Comparison of ENCODE assay signal across 19 cellular contexts in the genomic region with DNA sequence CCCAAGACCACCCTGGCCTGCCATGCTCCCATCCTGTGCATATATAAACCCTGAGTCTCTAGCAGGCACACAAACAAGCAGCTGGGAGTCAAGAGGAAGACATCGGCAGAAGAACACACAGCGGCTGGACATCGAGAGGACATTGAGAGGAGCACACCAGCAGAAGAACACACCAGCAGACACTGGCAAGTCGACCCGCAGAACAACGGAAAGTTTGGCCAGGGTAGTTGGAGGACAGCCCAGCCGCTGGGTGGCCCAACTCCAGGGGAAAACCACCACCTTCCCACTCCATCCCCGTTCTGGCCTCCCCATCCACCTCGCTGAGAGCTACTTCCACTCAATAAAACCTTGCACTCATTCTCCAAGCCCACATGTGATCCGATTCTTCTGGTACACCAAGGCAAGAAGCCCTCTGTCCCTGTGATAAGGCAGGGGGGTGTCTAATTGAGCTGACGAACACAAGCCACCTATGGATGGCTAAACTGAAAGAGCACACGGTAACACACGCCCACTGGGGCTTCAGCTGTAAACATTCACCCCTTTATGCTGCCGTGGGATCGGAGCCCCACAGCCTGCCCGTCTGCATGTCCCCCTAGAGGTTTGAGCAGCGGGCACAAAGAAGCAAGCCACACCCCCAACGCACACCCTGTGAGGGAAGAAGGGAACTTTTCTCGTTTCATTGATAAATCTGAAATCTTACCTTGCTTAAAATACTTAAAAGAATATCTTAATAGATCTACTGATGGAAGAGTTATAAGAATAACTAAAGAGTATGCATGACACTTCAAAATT. TPM values are rescaled to one million over a fixed set of nuclear protein-coding genes. Genes with fewer than 3 reads are reported as not detected.
DNase-seq lines count a peak whose midpoint lies in the region; ATAC-seq and TF ChIP-seq lines count a peak whose summit lies in the region.
"Had no signal": no experiment of that assay in that cellular context is flagged by ENCODE, and none has a peak within 500 bp of the region (broad histone marks: within the 10 kb centered on the region; RNA-seq: fewer than 3 reads in every experiment).

No MANE protein-coding gene starts in this region.

- no peak for DNase-seq in CD8-positive, alpha-beta T cell
- DNase-seq in NCI-H82 treated with DMSO at 0.1 percent for 48 hours (lab: John Stamatoyannopoulos, UW; ENCODE audit: unreplicated experiment) (peak; percentile 50), progenitor cell of endocrine pancreas (ENCODE audit: low spot score, unreplicated experiment) (no peak), NCI-H2171 (lab: John Stamatoyannopoulos, UW) (no peak)
- no peak for DNase-seq in effector CD4-positive, alpha-beta T cell
- no peak for DNase-seq in activated CD8-positive, alpha-beta memory T cell treated with anti-CD3 and anti-CD28 coated beads, Interleukin-2, amount 50 U/mL, for 4 hours
- DNase-seq: ACHN; C1 segment of cervical spinal cord; DMS79; Kasumi-1; MG63; NCI-H1048; NCI-H1436 treated with DMSO at 0.1 percent for 48 hours; NCI-H2081 treated with DMSO at 0.1 percent for 48 hours; NK-92 treated with Interleukin-12 subunit alpha and Interleukin-12 subunit beta, amount 100 ng/mL, for 24 hours; Peyer's patch had no signal

- H3K9me3 Mint-ChIP-seq in CD8-positive, alpha-beta T cell: no peaks in the 10 kb centered on the region
- no peaks in the 10 kb centered on the region for H3K9me3 Mint-ChIP-seq in progenitor cell of endocrine pancreas (ENCODE audit: low read depth)

- peaks cover 5% of the 10 kb centered on the region for H3K4me1 Mint-ChIP-seq in CD8-positive, alpha-beta T cell (ENCODE audit: low read depth)
- peaks cover 9% of the 10 kb centered on the region for H3K4me1 Mint-ChIP-seq in progenitor cell of endocrine pancreas (ENCODE audit: low read depth)

- ATAC-seq in CD8-positive, alpha-beta T cell: no peak

- no peak overlapping the region for H3K27ac ChIP-seq in CD8-positive, alpha-beta T cell (ENCODE audit: low read depth, low read length)
- H3K27ac ChIP-seq: Peyer's patch, SK-N-MC had no signal

- intact Hi-C loops in CD8-positive, alpha-beta T cell (cut with DNase I, micrococcal nuclease): no loop called here

- H3K27me3 ChIP-seq in CD8-positive, alpha-beta T cell (ENCODE audit: insufficient read depth, low read length): no peaks in the 10 kb centered on the region
- H3K27me3 ChIP-seq: MG63, Peyer's patch had no signal

- TF ChIP-seq CTCF in CD8-positive, alpha-beta T cell (IDR thresholded peaks at IDR 0.05): no peak
- no peak for TF ChIP-seq CTCF in progenitor cell of endocrine pancreas (IDR thresholded peaks at IDR 0.05; ENCODE audit: unreplicated experiment)

- H3K4me1 ChIP-seq in CD8-positive, alpha-beta T cell (ENCODE audit: insufficient read depth, low read length): no peaks in the 10 kb centered on the region
- H3K4me1 ChIP-seq in ES-I3 (ENCODE audit: insufficient read depth, low read length): no peaks in the 10 kb centered on the region
- H3K4me1 ChIP-seq: HAP-1, Peyer's patch had no signal

- peak overlapping the region; percentile 4 for H3K27ac Mint-ChIP-seq in CD8-positive, alpha-beta T cell
- H3K27ac Mint-ChIP-seq in progenitor cell of endocrine pancreas: peak overlapping the region; percentile 16

- no peak overlapping the region for H3K4me3 Mint-ChIP-seq in CD8-positive, alpha-beta T cell
- no peak overlapping the region for H3K4me3 Mint-ChIP-seq in progenitor cell of endocrine pancreas (ENCODE audit: low read depth)

- no peaks in the 10 kb centered on the region for H3K9me3 ChIP-seq in CD8-positive, alpha-beta T cell (ENCODE audit: low read length)
- H3K9me3 ChIP-seq in ES-I3 (ENCODE audit: control insufficient read depth, insufficient read depth, low read length): no peaks in the 10 kb centered on the region
- H3K9me3 ChIP-seq: HAP-1, MG63, Peyer's patch had no signal

- POLR2A ChIA-PET in CD8-positive, alpha-beta T cell (lab: Charles Lee): no interaction called here

- peak overlapping the region; percentile 30; the same call in 1 of the 2 replicates for H3K9ac ChIP-seq in ES-I3 (ENCODE audit: low read depth, low read length)

- H3K27me3 Mint-ChIP-seq in CD8-positive, alpha-beta T cell (ENCODE audit: low read depth): no peaks in the 10 kb centered on the region
- no peaks in the 10 kb centered on the region for H3K27me3 Mint-ChIP-seq in progenitor cell of endocrine pancreas

- H3K4me3 ChIP-seq in CD8-positive, alpha-beta T cell (ENCODE audit: low read depth, low read length): no peak overlapping the region
- H3K4me3 ChIP-seq: HAP-1, MG63, Peyer's patch, SK-N-MC had no signal

- H3K36me3 ChIP-seq in CD8-positive, alpha-beta T cell (ENCODE audit: insufficient read depth, low read length): peaks cover 9% of the 10 kb centered on the region
- H3K36me3 ChIP-seq in ES-I3 (ENCODE audit: insufficient read depth, low read length): no peaks in the 10 kb centered on the region
- H3K36me3 ChIP-seq: HAP-1, Peyer's patch had no signal

- H3K36me3 Mint-ChIP-seq in CD8-positive, alpha-beta T cell: peaks cover 70% of the 10 kb centered on the region
- H3K36me3 Mint-ChIP-seq in progenitor cell of endocrine pancreas (ENCODE audit: insufficient read depth): peaks cover 7% of the 10 kb centered on the region

- CTCF ChIA-PET in CD8-positive, alpha-beta T cell (lab: Charles Lee): no interaction called here

RNA-seq across cellular contexts. Expression of a gene that starts 13.8 kb away (rescaled TPM):
- 10 to 100 TPM; 45.6 to 47.9 TPM for total RNA-seq in CD8-positive, alpha-beta T cell
- 17.8 and 20.3 TPM in 2 replicates for total RNA-seq in progenitor cell of endocrine pancreas
